ENCODE assay signal across 8 cellular contexts in the genomic region with DNA sequence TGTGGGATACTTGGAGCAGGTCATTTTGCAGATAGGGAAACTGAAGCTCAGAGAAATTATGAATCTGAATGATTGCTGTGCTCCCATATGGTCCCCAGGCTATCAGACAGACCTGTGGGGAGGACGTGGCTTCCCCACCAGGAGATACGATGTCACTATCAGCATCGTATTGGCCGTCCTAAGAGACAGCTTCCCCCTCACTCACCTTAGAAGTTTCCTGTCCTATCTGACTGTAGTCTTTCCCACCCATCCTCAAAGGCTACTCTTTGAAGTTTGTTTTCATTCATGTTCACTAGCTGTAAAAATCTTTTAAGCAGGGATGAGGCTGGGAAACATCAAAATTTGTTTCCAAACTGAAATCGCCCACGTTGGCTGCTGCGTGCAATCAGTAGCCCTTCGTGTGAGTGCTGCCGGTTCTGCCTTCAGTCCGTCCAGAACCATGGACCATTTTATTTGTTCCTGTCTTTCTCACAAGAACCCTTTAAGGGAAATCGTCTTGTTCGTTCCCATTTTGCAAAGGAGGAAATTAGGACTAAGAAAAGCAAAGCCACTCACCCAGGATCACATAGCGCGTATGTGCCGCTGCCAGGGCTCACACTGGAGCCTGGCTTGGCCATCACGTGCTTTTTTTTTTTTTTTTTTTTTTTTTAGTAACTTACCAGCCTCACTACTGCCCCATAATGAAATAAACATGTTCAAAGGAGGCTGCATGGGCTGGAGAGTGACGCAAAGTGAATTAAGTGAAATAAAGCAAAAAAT. TPM values are rescaled to one million over a fixed set of nuclear protein-coding genes. Genes with fewer than 3 reads are reported as not detected.
DNase-seq lines count a peak whose midpoint lies in the region; ATAC-seq and TF ChIP-seq lines count a peak whose summit lies in the region.

No MANE protein-coding gene starts in this region.

- H3K4me3 Mint-ChIP-seq in T-helper 1 cell treated with Interleukin-12 subunit alpha and Interleukin-12 subunit beta and Interleukin-4 antibody, amounts not matched to agents 30 μg/mL and 1 μg/mL, for 36 hours = peak overlapping the region; percentile 91
- peak overlapping the region; percentile 96 to 98 (median 96) for H3K4me3 Mint-ChIP-seq in T-cell
- peak overlapping the region; percentile 97 for H3K4me3 Mint-ChIP-seq in neural progenitor cell

- H3K9me3 ChIP-seq in neural progenitor cell (ENCODE audit: low read depth) = no peaks in the 10 kb centered on the region

- POLR2A ChIA-PET in T-cell (lab: Charles Lee) = interaction anchor here (0.6 to 0.7 kb wide), 5 partner anchors 8 to 1651 kb away, joined by 3 to 10 read pairs (median 4); a partner anchor contains a TSS

- H3K27ac ChIP-seq in neural progenitor cell (peak overlapping the region; percentile 97), foreskin keratinocyte (no peak overlapping the region)

- H3K27me3 ChIP-seq in neural progenitor cell (no peaks in the 10 kb centered on the region), foreskin keratinocyte (no peaks in the 10 kb centered on the region)

- peaks cover 70% of the 10 kb centered on the region for H3F3A ChIP-seq in neural progenitor cell (ENCODE audit: low read depth)

- H3K4me3 ChIP-seq in neural progenitor cell = peak overlapping the region; percentile 94

- peaks cover 96% of the 10 kb centered on the region for H3K79me2 ChIP-seq in neural progenitor cell (ENCODE audit: low read depth)

- H3K4me2 ChIP-seq in neural progenitor cell = peak overlapping the region; percentile 99

- peaks cover 25% of the 10 kb centered on the region for H3K4me1 Mint-ChIP-seq in T-helper 1 cell treated with Interleukin-12 subunit alpha and Interleukin-12 subunit beta and Interleukin-4 antibody, amounts not matched to agents 30 μg/mL and 1 μg/mL, for 36 hours (ENCODE audit: low read depth)
- peaks cover 42 to 55% (median 53%) of the 10 kb centered on the region in 3 donors for H3K4me1 Mint-ChIP-seq in T-cell
- peaks cover 39% of the 10 kb centered on the region for H3K4me1 Mint-ChIP-seq in neural progenitor cell

- no peaks in the 10 kb centered on the region for H3K36me3 ChIP-seq in neural progenitor cell

- no peaks in the 10 kb centered on the region for H4K20me1 ChIP-seq in neural progenitor cell (ENCODE audit: low read depth)

- no peak for TF ChIP-seq CTCF in neural progenitor cell (IDR thresholded peaks at IDR 0.05)
- TF ChIP-seq CTCF in foreskin keratinocyte (conservative IDR thresholded peaks at IDR 0.05) = no peak
- no peak for TF ChIP-seq CTCF in GM10266 (IDR thresholded peaks at IDR 0.05; ENCODE audit: control insufficient read depth, insufficient read depth, low read depth, missing control alignments)

- H3K27ac Mint-ChIP-seq in T-helper 1 cell treated with Interleukin-12 subunit alpha and Interleukin-12 subunit beta and Interleukin-4 antibody, amounts not matched to agents 30 μg/mL and 1 μg/mL, for 36 hours = peak overlapping the region; percentile 94
- H3K27ac Mint-ChIP-seq in T-cell = peak overlapping the region; percentile 94 to 96
- peak overlapping the region; percentile 93 for H3K27ac Mint-ChIP-seq in neural progenitor cell

- H3K9me3 Mint-ChIP-seq in T-helper 1 cell treated with Interleukin-12 subunit alpha and Interleukin-12 subunit beta and Interleukin-4 antibody, amounts not matched to agents 30 μg/mL and 1 μg/mL, for 36 hours = no peaks in the 10 kb centered on the region
- H3K9me3 Mint-ChIP-seq in T-cell (no peaks in the 10 kb centered on the region), neural progenitor cell (no peaks in the 10 kb centered on the region)

- no peaks in the 10 kb centered on the region for H3K27me3 Mint-ChIP-seq in T-helper 1 cell treated with Interleukin-12 subunit alpha and Interleukin-12 subunit beta and Interleukin-4 antibody, amounts not matched to agents 30 μg/mL and 1 μg/mL, for 36 hours (ENCODE audit: low read depth)
- no peaks in the 10 kb centered on the region for H3K27me3 Mint-ChIP-seq in T-cell
- H3K27me3 Mint-ChIP-seq in neural progenitor cell (ENCODE audit: insufficient read depth, low read depth) = peaks cover 4% of the 10 kb centered on the region

- CTCF ChIA-PET in T-cell (lab: Charles Lee) = interaction anchor here in 1 of 2 donors (0.6 kb wide), 2 partner anchors 40 to 87 kb away, joined by 7 to 8 read pairs; no protein-coding TSS in a partner anchor

- ATAC-seq in T-cell (replicated peaks in 1 of 4) = peak in 2 of 4 experiments; percentile 23 to 26
- ATAC-seq in foreskin keratinocyte = no peak

- DNase-seq in T-helper 1 cell (no peak), T-cell (peak in 1 of 34 experiments; percentile 13), fibroblast of gingiva (ENCODE audit: low read depth) (peak; percentile 82), neural progenitor cell (ENCODE audit: low spot score) (peak; percentile 47), foreskin keratinocyte (no peak), NCI-H2081 treated with DMSO at 0.1 percent for 48 hours (lab: John Stamatoyannopoulos, UW) (no peak), GM10266 (ENCODE audit: extremely low spot score) (no peak)

- H2AFZ ChIP-seq in neural progenitor cell (replicated peaks) = no peak overlapping the region

- H3K4me1 ChIP-seq in neural progenitor cell = peaks cover 37% of the 10 kb centered on the region
- H3K4me1 ChIP-seq in foreskin keratinocyte = peaks cover 10% of the 10 kb centered on the region

- H3K36me3 Mint-ChIP-seq in T-helper 1 cell treated with Interleukin-12 subunit alpha and Interleukin-12 subunit beta and Interleukin-4 antibody, amounts not matched to agents 30 μg/mL and 1 μg/mL, for 36 hours (ENCODE audit: low read depth) = no peaks in the 10 kb centered on the region
- no peaks in the 10 kb centered on the region for H3K36me3 Mint-ChIP-seq in T-cell
- no peaks in the 10 kb centered on the region for H3K36me3 Mint-ChIP-seq in neural progenitor cell

- peak overlapping the region; percentile 61 for H3K9ac ChIP-seq in neural progenitor cell

RNA-seq across cellular contexts. Expression of a gene that starts 1.0 kb away (rescaled TPM):
- total RNA-seq in T-cell (100 to 1,000 TPM in 2 of 5 donors, 10 to 100 TPM in 3; 74.1 to 102 (median 95.8) TPM), neural progenitor cell (ENCODE audit: low replicate concordance) (85.3 and 158 TPM in 2 replicates), foreskin keratinocyte (25.9 and 29.1 TPM in 2 replicates)
- 9.5 and 12.0 TPM in 2 replicates for polyA plus RNA-seq in foreskin keratinocyte

RNA-seq across cellular contexts. Expression of a gene that starts 44.5 kb away (rescaled TPM):
- 10 to 100 TPM; 38.9 to 76.5 (median 59.0) TPM for total RNA-seq in T-cell
- 8.0 and 10.6 TPM in 2 replicates for total RNA-seq in neural progenitor cell (ENCODE audit: low replicate concordance)
- total RNA-seq in foreskin keratinocyte = 23.4 and 25.2 TPM in 2 replicates
- 45.8 and 46.1 TPM in 2 replicates for polyA plus RNA-seq in foreskin keratinocyte

Comparison
In these comparisons a context has a peak if more than half of its experiments do, and no peak if none do; other contexts are left out.
1. DNase-seq: peak in fibroblast of gingiva (single experiment) and neural progenitor cell (single experiment); none in T-helper 1 cell (0 of 5), foreskin keratinocyte (0 of 2), NCI-H2081 treated with DMSO at 0.1 percent for 48 hours (single experiment) and GM10266 (single experiment).
2. Peak in every context shown above with its lines, with median percentiles within 50 percentile points of each other: H3K27ac Mint-ChIP-seq and H3K4me3 Mint-ChIP-seq.